In the genomic region with DNA sequence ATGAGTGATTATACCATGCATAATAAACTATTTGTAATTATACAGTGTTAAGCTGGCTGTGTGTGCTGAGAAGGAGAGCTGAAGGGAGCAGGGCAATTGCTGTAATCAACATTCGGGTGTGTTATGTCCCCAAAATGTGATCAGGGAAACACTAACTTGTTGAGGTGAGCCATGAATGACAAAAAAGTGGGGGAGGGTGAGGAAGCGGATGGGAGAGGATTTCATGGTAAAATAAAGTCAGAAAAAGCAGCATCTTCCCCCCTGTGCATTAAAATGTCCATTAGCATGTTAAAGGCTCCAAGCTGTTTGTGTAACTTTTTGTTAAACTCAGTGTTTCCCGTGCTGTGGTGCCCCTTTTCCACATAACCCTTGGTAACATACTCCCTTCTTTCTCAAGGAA, we compare ENCODE assay signal across 1 cellular context.
TF ChIP-seq lines count a peak whose summit lies in the region.

No MANE protein-coding gene starts in this region.

TF ChIP-seq in GM12878, 131 proteins besides CTCF, POLR2A, EP300 and RAD21 (continued from another document):
- TF ChIP-seq SMAD5 (IDR thresholded peaks at IDR 0.05; ENCODE audit: low read depth) (no peak), ZNF24 (IDR thresholded peaks at IDR 0.05) (no peak), BHLHE40 (IDR thresholded peaks at IDR 0.05; ENCODE audit: borderline replicate concordance in 1 of 2, low read depth in 2 of 2, low read length in 1 of 2) (no peak)
- TF ChIP-seq, protein P1, sequence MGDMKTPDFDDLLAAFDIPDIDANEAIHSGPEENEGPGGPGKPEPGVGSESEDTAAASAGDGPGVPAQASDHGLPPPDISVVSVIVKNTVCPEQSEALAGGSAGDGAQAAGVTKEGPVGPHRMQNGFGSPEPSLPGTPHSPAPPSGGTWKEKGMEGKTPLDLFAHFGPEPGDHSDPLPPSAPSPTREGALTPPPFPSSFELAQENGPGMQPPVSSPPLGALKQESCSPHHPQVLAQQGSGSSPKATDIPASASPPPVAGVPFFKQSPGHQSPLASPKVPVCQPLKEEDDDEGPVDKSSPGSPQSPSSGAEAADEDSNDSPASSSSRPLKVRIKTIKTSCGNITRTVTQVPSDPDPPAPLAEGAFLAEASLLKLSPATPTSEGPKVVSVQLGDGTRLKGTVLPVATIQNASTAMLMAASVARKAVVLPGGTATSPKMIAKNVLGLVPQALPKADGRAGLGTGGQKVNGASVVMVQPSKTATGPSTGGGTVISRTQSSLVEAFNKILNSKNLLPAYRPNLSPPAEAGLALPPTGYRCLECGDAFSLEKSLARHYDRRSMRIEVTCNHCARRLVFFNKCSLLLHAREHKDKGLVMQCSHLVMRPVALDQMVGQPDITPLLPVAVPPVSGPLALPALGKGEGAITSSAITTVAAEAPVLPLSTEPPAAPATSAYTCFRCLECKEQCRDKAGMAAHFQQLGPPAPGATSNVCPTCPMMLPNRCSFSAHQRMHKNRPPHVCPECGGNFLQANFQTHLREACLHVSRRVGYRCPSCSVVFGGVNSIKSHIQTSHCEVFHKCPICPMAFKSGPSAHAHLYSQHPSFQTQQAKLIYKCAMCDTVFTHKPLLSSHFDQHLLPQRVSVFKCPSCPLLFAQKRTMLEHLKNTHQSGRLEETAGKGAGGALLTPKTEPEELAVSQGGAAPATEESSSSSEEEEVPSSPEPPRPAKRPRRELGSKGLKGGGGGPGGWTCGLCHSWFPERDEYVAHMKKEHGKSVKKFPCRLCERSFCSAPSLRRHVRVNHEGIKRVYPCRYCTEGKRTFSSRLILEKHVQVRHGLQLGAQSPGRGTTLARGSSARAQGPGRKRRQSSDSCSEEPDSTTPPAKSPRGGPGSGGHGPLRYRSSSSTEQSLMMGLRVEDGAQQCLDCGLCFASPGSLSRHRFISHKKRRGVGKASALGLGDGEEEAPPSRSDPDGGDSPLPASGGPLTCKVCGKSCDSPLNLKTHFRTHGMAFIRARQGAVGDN (IDR thresholded peaks at IDR 0.05): no peak
- TF ChIP-seq, protein P2, sequence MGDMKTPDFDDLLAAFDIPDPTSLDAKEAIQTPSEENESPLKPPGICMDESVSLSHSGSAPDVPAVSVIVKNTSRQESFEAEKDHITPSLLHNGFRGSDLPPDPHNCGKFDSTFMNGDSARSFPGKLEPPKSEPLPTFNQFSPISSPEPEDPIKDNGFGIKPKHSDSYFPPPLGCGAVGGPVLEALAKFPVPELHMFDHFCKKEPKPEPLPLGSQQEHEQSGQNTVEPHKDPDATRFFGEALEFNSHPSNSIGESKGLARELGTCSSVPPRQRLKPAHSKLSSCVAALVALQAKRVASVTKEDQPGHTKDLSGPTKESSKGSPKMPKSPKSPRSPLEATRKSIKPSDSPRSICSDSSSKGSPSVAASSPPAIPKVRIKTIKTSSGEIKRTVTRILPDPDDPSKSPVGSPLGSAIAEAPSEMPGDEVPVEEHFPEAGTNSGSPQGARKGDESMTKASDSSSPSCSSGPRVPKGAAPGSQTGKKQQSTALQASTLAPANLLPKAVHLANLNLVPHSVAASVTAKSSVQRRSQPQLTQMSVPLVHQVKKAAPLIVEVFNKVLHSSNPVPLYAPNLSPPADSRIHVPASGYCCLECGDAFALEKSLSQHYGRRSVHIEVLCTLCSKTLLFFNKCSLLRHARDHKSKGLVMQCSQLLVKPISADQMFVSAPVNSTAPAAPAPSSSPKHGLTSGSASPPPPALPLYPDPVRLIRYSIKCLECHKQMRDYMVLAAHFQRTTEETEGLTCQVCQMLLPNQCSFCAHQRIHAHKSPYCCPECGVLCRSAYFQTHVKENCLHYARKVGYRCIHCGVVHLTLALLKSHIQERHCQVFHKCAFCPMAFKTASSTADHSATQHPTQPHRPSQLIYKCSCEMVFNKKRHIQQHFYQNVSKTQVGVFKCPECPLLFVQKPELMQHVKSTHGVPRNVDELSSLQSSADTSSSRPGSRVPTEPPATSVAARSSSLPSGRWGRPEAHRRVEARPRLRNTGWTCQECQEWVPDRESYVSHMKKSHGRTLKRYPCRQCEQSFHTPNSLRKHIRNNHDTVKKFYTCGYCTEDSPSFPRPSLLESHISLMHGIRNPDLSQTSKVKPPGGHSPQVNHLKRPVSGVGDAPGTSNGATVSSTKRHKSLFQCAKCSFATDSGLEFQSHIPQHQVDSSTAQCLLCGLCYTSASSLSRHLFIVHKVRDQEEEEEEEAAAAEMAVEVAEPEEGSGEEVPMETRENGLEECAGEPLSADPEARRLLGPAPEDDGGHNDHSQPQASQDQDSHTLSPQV (IDR thresholded peaks at IDR 0.05): no peak
